Comparison of ENCODE assay signal across 1 cellular context in genomic region chr12:122458105-122459035, GRCh38.
TF ChIP-seq lines count a peak whose summit lies in the region.

No MANE protein-coding gene starts in this region.

TF ChIP-seq in H1, 55 proteins besides CTCF, POLR2A, EP300 and RAD21:
- TF ChIP-seq RXRA (IDR thresholded peaks at IDR 0.05; ENCODE audit: insufficient read depth, low read depth, low read length): no peak
- TF ChIP-seq CBX5 (IDR thresholded peaks at IDR 0.05; ENCODE audit: low read depth, low read length): no peak
- TF ChIP-seq SIRT6 (IDR thresholded peaks at IDR 0.05; ENCODE audit: low read length): no peak
